Comparison of ENCODE assay signal across 16 cellular contexts in the genomic region with DNA sequence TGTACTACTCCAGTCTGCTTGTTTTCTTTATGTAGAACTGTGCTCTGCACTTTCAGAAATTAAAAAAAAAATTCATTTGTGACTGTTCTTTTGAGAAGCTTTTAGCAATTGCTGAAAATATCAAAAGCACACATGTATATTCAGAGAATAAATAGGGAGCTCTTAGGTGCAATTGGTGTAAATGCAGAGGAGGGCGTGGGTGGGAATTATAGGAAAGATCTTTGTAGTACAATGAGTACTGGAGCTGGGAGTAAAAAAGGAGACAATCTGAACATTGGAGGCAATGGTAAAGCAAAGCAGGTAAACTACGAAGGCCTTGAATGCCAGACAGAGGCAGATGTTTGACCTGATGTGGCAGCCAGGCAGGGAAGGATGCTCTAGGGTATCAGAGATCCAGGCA.
DNase-seq lines count a peak whose midpoint lies in the region.
"Had no signal": no experiment of that assay in that cellular context is flagged by ENCODE, and none has a peak within 500 bp of the region (broad histone marks: within the 10 kb centered on the region; RNA-seq: fewer than 3 reads in every experiment).

No MANE protein-coding gene starts in this region.

- H4K20me1 ChIP-seq in BLaER1 = no peaks in the 10 kb centered on the region

- H3K36me3 ChIP-seq in BLaER1 = no peaks in the 10 kb centered on the region

- DNase-seq in caudate nucleus (lab: John Stamatoyannopoulos, UW) (peak in 23 of 61 donors; percentile 9 to 84 (median 38)), inferior parietal cortex (ENCODE audit: extremely low spot score) (peak; percentile 32), superior temporal gyrus (ENCODE audit: extremely low spot score) (peak; percentile 35), SK-N-DZ (ENCODE audit: low spot score) (no peak), globus pallidus (ENCODE audit: low spot score) (no peak)
- DNase-seq in stimulated activated CD4-positive, alpha-beta T cell treated with anti-CD3 and anti-CD28 coated beads, Interleukin-1b, Interleukin-23, amount 100 ng/mL, for 48 hours = no peak
- DNase-seq: AML-193; Caco-2; Calu3; CD4-positive, alpha-beta T cell; CD8-positive, alpha-beta T cell; GF-D8 had no signal

- H3K9ac ChIP-seq in BLaER1 = no peak overlapping the region

- H3K9me3 ChIP-seq in BLaER1 = no peaks in the 10 kb centered on the region
- H3K9me3 ChIP-seq: A549, Caco-2 had no signal

- H3K4me1 ChIP-seq in BLaER1 = peaks cover 41% of the 10 kb centered on the region
- H3K4me1 ChIP-seq: A549, Caco-2 had no signal

- H3K4me2 ChIP-seq in BLaER1 = peak overlapping the region; percentile 67
- H3K4me2 ChIP-seq: A549 had no signal

- no peak overlapping the region for H3K27ac ChIP-seq in BLaER1
- peak overlapping the region; percentile 77 for H3K27ac ChIP-seq in caudate nucleus (ENCODE audit: low read depth, low read length)
- H3K27ac ChIP-seq: 22Rv1, A549, C4-2B had no signal

- H3K4me3 ChIP-seq in BLaER1 = no peak overlapping the region
- H3K4me3 ChIP-seq: A549 had no signal

- no peaks in the 10 kb centered on the region for H3K27me3 ChIP-seq in BLaER1

Comparison
In these comparisons a context has a peak if more than half of its experiments do, and no peak if none do; other contexts are left out.
1. DNase-seq: peak in inferior parietal cortex (single experiment) and superior temporal gyrus (single experiment); none in SK-N-DZ (single experiment), stimulated activated CD4-positive, alpha-beta T cell treated with anti-CD3 and anti-CD28 coated beads, Interleukin-1b, Interleukin-23, amount 100 ng/mL, for 48 hours (single experiment) and globus pallidus (single experiment).